In genomic region chr17:3951003-3951402, GRCh38 we compare ENCODE assay signal across 3 cellular contexts.
TF ChIP-seq lines count a peak whose summit lies in the region.

No MANE protein-coding gene starts in this region.

TF ChIP-seq in A549, 52 proteins besides CTCF, POLR2A, EP300 and RAD21:
- TF ChIP-seq CBX2 (IDR thresholded peaks at IDR 0.05; ENCODE audit: borderline replicate concordance, low read depth) = no peak
- TF ChIP-seq KDM5A (IDR thresholded peaks at IDR 0.05) = no peak
- no peak for TF ChIP-seq RARB (CRISPR knock-in tag; IDR thresholded peaks at IDR 0.05)
- peak; percentile 39 for TF ChIP-seq ZC3H11A (IDR thresholded peaks at IDR 0.05)
- no peak for TF ChIP-seq NR3C1 (IDR thresholded peaks at IDR 0.05)
- TF ChIP-seq FOSB (CRISPR knock-in tag; IDR thresholded peaks at IDR 0.05) = no peak

TF ChIP-seq in HEK293, 187 proteins besides CTCF, POLR2A, EP300 and RAD21 (continues in another document):
- no peak for TF ChIP-seq ZFHX2 (tag by site-specific recombination; conservative IDR thresholded peaks at IDR 0.05)
- 0 out of 2 replicates have a peak, but pooled peaks have one; percentile 16 for TF ChIP-seq ZNF530 (tag by site-specific recombination; IDR thresholded peaks at IDR 0.05; ENCODE audit: low read depth)
- 0 out of 2 replicates have a peak, but pooled peaks have one; percentile 23 for TF ChIP-seq ZNF292 (tag by site-specific recombination; IDR thresholded peaks at IDR 0.05; ENCODE audit: borderline replicate concordance, low read depth)
- no peak for TF ChIP-seq TRIM28 (IDR thresholded peaks at IDR 0.05; ENCODE audit: borderline replicate concordance, low read length)
- TF ChIP-seq, protein P1, sequence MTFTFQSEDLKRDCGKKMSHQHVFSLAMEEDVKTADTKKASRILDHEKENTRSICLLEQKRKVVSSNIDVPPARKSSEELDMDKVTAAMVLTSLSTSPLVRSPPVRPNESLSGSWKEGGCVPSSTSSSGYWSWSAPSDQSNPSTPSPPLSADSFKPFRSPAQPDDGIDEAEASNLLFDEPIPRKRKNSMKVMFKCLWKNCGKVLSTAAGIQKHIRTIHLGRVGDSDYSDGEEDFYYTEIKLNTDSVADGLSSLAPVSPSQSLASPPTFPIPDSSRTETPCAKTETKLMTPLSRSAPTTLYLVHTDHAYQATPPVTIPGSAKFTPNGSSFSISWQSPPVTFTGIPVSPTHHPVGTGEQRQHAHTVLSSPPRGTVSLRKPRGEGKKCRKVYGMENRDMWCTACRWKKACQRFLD (tag by site-specific recombination; IDR thresholded peaks at IDR 0.05) = 0 out of 2 replicates have a peak, but pooled peaks have one; percentile 29
- TF ChIP-seq, protein P2, sequence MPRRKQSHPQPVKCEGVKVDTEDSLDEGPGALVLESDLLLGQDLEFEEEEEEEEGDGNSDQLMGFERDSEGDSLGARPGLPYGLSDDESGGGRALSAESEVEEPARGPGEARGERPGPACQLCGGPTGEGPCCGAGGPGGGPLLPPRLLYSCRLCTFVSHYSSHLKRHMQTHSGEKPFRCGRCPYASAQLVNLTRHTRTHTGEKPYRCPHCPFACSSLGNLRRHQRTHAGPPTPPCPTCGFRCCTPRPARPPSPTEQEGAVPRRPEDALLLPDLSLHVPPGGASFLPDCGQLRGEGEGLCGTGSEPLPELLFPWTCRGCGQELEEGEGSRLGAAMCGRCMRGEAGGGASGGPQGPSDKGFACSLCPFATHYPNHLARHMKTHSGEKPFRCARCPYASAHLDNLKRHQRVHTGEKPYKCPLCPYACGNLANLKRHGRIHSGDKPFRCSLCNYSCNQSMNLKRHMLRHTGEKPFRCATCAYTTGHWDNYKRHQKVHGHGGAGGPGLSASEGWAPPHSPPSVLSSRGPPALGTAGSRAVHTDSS (tag by site-specific recombination; IDR thresholded peaks at IDR 0.05) = no peak
- no peak for TF ChIP-seq ZFP37 (tag by site-specific recombination; IDR thresholded peaks at IDR 0.05)
- TF ChIP-seq ZBTB10 (tag by site-specific recombination; IDR thresholded peaks at IDR 0.05) = no peak
- no peak for TF ChIP-seq ZNF175 (tag by site-specific recombination; IDR thresholded peaks at IDR 0.05)
- no peak for TF ChIP-seq KLF8 (tag by site-specific recombination; IDR thresholded peaks at IDR 0.05)
- no peak for TF ChIP-seq ZNF621 (tag by site-specific recombination; IDR thresholded peaks at IDR 0.05)
- TF ChIP-seq, protein P3, sequence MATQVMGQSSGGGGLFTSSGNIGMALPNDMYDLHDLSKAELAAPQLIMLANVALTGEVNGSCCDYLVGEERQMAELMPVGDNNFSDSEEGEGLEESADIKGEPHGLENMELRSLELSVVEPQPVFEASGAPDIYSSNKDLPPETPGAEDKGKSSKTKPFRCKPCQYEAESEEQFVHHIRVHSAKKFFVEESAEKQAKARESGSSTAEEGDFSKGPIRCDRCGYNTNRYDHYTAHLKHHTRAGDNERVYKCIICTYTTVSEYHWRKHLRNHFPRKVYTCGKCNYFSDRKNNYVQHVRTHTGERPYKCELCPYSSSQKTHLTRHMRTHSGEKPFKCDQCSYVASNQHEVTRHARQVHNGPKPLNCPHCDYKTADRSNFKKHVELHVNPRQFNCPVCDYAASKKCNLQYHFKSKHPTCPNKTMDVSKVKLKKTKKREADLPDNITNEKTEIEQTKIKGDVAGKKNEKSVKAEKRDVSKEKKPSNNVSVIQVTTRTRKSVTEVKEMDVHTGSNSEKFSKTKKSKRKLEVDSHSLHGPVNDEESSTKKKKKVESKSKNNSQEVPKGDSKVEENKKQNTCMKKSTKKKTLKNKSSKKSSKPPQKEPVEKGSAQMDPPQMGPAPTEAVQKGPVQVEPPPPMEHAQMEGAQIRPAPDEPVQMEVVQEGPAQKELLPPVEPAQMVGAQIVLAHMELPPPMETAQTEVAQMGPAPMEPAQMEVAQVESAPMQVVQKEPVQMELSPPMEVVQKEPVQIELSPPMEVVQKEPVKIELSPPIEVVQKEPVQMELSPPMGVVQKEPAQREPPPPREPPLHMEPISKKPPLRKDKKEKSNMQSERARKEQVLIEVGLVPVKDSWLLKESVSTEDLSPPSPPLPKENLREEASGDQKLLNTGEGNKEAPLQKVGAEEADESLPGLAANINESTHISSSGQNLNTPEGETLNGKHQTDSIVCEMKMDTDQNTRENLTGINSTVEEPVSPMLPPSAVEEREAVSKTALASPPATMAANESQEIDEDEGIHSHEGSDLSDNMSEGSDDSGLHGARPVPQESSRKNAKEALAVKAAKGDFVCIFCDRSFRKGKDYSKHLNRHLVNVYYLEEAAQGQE (tag by site-specific recombination; IDR thresholded peaks at IDR 0.05) = peak; percentile 71
- peak; percentile 29; the same call in 1 of the 2 replicates for TF ChIP-seq GLI2 (tag by site-specific recombination; IDR thresholded peaks at IDR 0.05; ENCODE audit: borderline replicate concordance, low read depth)
- TF ChIP-seq ZNF404 (tag by site-specific recombination; IDR thresholded peaks at IDR 0.05) = 0 out of 2 replicates have a peak, but pooled peaks have one; percentile 84
- no peak for TF ChIP-seq ZNF600 (tag by site-specific recombination; IDR thresholded peaks at IDR 0.05)
- TF ChIP-seq ZNF555 (tag by site-specific recombination; conservative IDR thresholded peaks at IDR 0.05) = peak; percentile 73
- peak; percentile 66; the same call in 1 of the 2 replicates for TF ChIP-seq ZNF140 (tag by site-specific recombination; IDR thresholded peaks at IDR 0.05)
- peak; percentile 82; the same call in 1 of the 2 replicates for TF ChIP-seq ZNF558 (tag by site-specific recombination; IDR thresholded peaks at IDR 0.05)

TF ChIP-seq in K562, 482 proteins besides CTCF, POLR2A, EP300 and RAD21:
- TF ChIP-seq, protein P4, sequence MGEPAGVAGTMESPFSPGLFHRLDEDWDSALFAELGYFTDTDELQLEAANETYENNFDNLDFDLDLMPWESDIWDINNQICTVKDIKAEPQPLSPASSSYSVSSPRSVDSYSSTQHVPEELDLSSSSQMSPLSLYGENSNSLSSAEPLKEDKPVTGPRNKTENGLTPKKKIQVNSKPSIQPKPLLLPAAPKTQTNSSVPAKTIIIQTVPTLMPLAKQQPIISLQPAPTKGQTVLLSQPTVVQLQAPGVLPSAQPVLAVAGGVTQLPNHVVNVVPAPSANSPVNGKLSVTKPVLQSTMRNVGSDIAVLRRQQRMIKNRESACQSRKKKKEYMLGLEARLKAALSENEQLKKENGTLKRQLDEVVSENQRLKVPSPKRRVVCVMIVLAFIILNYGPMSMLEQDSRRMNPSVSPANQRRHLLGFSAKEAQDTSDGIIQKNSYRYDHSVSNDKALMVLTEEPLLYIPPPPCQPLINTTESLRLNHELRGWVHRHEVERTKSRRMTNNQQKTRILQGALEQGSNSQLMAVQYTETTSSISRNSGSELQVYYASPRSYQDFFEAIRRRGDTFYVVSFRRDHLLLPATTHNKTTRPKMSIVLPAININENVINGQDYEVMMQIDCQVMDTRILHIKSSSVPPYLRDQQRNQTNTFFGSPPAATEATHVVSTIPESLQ (CRISPR knock-in tag; IDR thresholded peaks at IDR 0.05) = no peak
- TF ChIP-seq BMI1 (IDR thresholded peaks at IDR 0.05; ENCODE audit: low read length) (no peak), E2F1 (CRISPR knock-in tag; IDR thresholded peaks at IDR 0.05) (no peak), GTF2E2 (tag; IDR thresholded peaks at IDR 0.05) (no peak), POLR2G (IDR thresholded peaks at IDR 0.05; ENCODE audit: low read depth, low read length) (peak; percentile 46; the same call in 1 of the 2 replicates)
